In genomic region chr18:9218052-9218451, GRCh38 we compare ENCODE assay signal across 20 cellular contexts.
"Had no signal": no experiment of that assay in that cellular context is flagged by ENCODE, and none has a peak within 500 bp of the region (broad histone marks: within the 10 kb centered on the region; RNA-seq: fewer than 3 reads in every experiment).

No MANE protein-coding gene starts in this region.

- H3K27me3 ChIP-seq: suprapubic skin, upper lobe of left lung had no signal

- H3K4me3 Mint-ChIP-seq: activated naive CD4-positive, alpha-beta T cell treated with anti-CD3 and anti-CD28 coated beads for 36 hours; activated naive CD8-positive, alpha-beta T cell treated with anti-CD3 and anti-CD28 coated beads, Interleukin-2, amount 50 U/mL, for 24 hours; central memory CD8-positive, alpha-beta T cell; naive thymus-derived CD4-positive, alpha-beta T cell had no signal

- H3K9me3 Mint-ChIP-seq: activated naive CD4-positive, alpha-beta T cell treated with anti-CD3 and anti-CD28 coated beads for 36 hours; activated naive CD8-positive, alpha-beta T cell treated with anti-CD3 and anti-CD28 coated beads, Interleukin-2, amount 50 U/mL, for 24 hours; activated T-helper 2 cell treated with anti-CD3 and anti-CD28 coated beads, Interferon-gamma antibody, Interleukin-2, Interleukin-4, amounts not matched to agents 10 μg/mL and 5 μg/mL and 100 μg/mL, durations not matched to agents 14 hours and 24 hours and 36 hours; central memory CD8-positive, alpha-beta T cell; naive thymus-derived CD4-positive, alpha-beta T cell had no signal

- H3K9me3 ChIP-seq: suprapubic skin, upper lobe of left lung had no signal

- H3K27ac ChIP-seq: parathyroid adenoma, suprapubic skin, upper lobe of left lung had no signal

- H3K4me1 ChIP-seq: parathyroid adenoma, suprapubic skin, upper lobe of left lung had no signal

- DNase-seq: activated CD4-positive, alpha-beta T cell treated with anti-CD3 and anti-CD28 coated beads, Interleukin-2, amount 50 U/mL, for 4 hours; activated CD4-positive, CD25-positive, alpha-beta regulatory T cell treated with anti-CD3 and anti-CD28 coated beads, Interleukin-2, amount 50 U/mL, for 72 hours; activated naive CD4-positive, alpha-beta T cell treated with anti-CD3 and anti-CD28 coated beads for 36 hours; activated naive CD8-positive, alpha-beta T cell treated with anti-CD3 and anti-CD28 coated beads, Interleukin-2, amount 50 U/mL, for 24 hours; activated T-cell treated with anti-CD3 and anti-CD28 coated beads for 4 hours; effector CD8-positive, alpha-beta T cell; naive thymus-derived CD4-positive, alpha-beta T cell; SHP77 treated with DMSO at 0.1 percent for 48 hours; small intestine; stimulated activated CD4-positive, alpha-beta T cell treated with anti-CD3 and anti-CD28 coated beads, Interleukin-4, amount 100 ng/mL, for 4 hours; stimulated activated CD8-positive, alpha-beta memory T cell treated with anti-CD3 and anti-CD28 coated beads, Interleukin-4, amount 100 ng/mL, for 48 hours; stimulated activated naive CD8-positive, alpha-beta T cell treated with anti-CD3 and anti-CD28 coated beads, Interleukin-15, Interleukin-2, amounts not matched to agents 100 U/mL and 50 U/mL, for 24 hours; T-helper 1 cell; upper lobe of left lung had no signal

- H3K27me3 Mint-ChIP-seq: activated naive CD8-positive, alpha-beta T cell treated with anti-CD3 and anti-CD28 coated beads, Interleukin-2, amount 50 U/mL, for 24 hours; central memory CD8-positive, alpha-beta T cell; naive thymus-derived CD4-positive, alpha-beta T cell had no signal

- ATAC-seq: activated naive CD8-positive, alpha-beta T cell treated with anti-CD3 and anti-CD28 coated beads, Interleukin-2, amount 50 U/mL, for 24 hours; naive thymus-derived CD4-positive, alpha-beta T cell; SK-N-SH treated with all-trans-retinoic acid at 6 μM for 48 hours; stimulated activated naive CD8-positive, alpha-beta T cell treated with anti-CD3 and anti-CD28 coated beads, Interleukin-15, Interleukin-2, amounts not matched to agents 100 U/mL and 50 U/mL, for 24 hours had no signal

- H3K27ac Mint-ChIP-seq: activated naive CD4-positive, alpha-beta T cell treated with anti-CD3 and anti-CD28 coated beads for 36 hours; activated naive CD8-positive, alpha-beta T cell treated with anti-CD3 and anti-CD28 coated beads, Interleukin-2, amount 50 U/mL, for 24 hours; activated T-helper 2 cell treated with anti-CD3 and anti-CD28 coated beads, Interferon-gamma antibody, Interleukin-2, Interleukin-4, amounts not matched to agents 10 μg/mL and 5 μg/mL and 100 μg/mL, durations not matched to agents 14 hours and 24 hours and 36 hours had no signal

- H3K4me3 ChIP-seq: lung, suprapubic skin, upper lobe of left lung had no signal
